In genomic region chr7:4738711-4739527, GRCh38 we compare ENCODE assay signal across 1 cellular context.
TF ChIP-seq lines count a peak whose summit lies in the region.

No MANE protein-coding gene starts in this region.

TF ChIP-seq in H1, 55 proteins besides CTCF, POLR2A, EP300 and RAD21 (continued from another document):
- TF ChIP-seq ATF3 (IDR thresholded peaks at IDR 0.05; ENCODE audit: insufficient read depth, low read depth, low read length): no peak
- TF ChIP-seq POU5F1 (IDR thresholded peaks at IDR 0.05; ENCODE audit: low read depth, low read length): no peak
- TF ChIP-seq CHD2 (IDR thresholded peaks at IDR 0.05; ENCODE audit: low read length): no peak
